In genomic region chr14:80549141-80549540, GRCh38 we compare ENCODE assay signal across 16 cellular contexts.
"Had no signal": no experiment of that assay in that cellular context is flagged by ENCODE, and none has a peak within 500 bp of the region (broad histone marks: within the 10 kb centered on the region; RNA-seq: fewer than 3 reads in every experiment).

No MANE protein-coding gene starts in this region.

- H3K9ac ChIP-seq: SK-N-SH had no signal

- FAIRE-seq: colon, endometrium, frontal cortex, islet of Langerhans had no signal

- H3K9me3 ChIP-seq: SK-N-SH had no signal

- ATAC-seq: activated naive CD8-positive, alpha-beta T cell treated with anti-CD3 and anti-CD28 coated beads, Interleukin-2, amount 50 U/mL, for 24 hours; activated T-helper 17 cell treated with anti-CD3 and anti-CD28 coated beads, Interleukin-2, amount 50 U/mL, for 72 hours; esophagus mucosa; T-cell had no signal

- H3K4me2 ChIP-seq: SK-N-SH had no signal

- DNase-seq: activated CD4-positive, CD25-positive, alpha-beta regulatory T cell treated with anti-CD3 and anti-CD28 coated beads, Interleukin-2, amount 50 U/mL, for 72 hours; activated naive CD4-positive, alpha-beta T cell treated with Interleukin-2 at 50 U/mL for 16 hours; activated naive CD8-positive, alpha-beta T cell treated with anti-CD3 and anti-CD28 coated beads, Interleukin-2, amount 50 U/mL, for 24 hours; aorta; SK-N-SH; stimulated activated CD4-positive, alpha-beta T cell treated with anti-CD3 and anti-CD28 coated beads, Interleukin-4, amount 100 ng/mL, for 1 hour; stimulated activated naive CD4-positive, alpha-beta T cell; T-cell; T1000; trophoblast cell had no signal

- H3K9me2 ChIP-seq: SK-N-SH had no signal
